11 cellular contexts compared by ENCODE assay signal in the genomic region with DNA sequence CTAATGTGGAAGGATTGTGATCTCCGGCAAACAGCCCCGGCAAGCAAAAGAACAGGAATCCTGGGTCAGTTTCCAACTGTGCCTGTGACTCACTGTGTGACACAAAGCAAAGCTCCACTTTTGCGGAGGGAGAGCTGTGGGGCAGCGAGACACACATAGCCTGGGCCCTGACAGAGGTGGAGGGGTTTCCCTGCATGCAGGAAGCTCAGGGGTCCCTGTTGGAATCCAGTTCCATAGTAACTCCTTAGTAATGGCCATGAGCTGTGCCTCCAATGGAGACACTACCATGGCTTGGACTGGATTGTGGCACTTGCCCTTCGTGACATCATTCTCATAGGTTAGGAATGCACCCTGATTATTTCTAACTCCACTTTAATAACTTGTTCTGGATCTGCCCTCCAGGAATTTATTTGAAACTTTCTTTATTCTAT. TPM values are rescaled to one million over a fixed set of nuclear protein-coding genes. Genes with fewer than 3 reads are reported as not detected.
A peak's percentile ranks its signal among the peaks of the same experiment; 100 is the strongest.
DNase-seq lines count a peak whose midpoint lies in the region; ATAC-seq, FAIRE-seq and TF ChIP-seq lines count a peak whose summit lies in the region.
"Had no signal": no experiment of that assay in that cellular context is flagged by ENCODE, and none has a peak within 500 bp of the region (broad histone marks: within the 10 kb centered on the region; RNA-seq: fewer than 3 reads in every experiment).

No MANE protein-coding gene starts in this region.

- peak; percentile 35 for DNase-seq in HK-2 (ENCODE audit: unreplicated experiment)
- DNase-seq in astrocyte of the hippocampus (ENCODE audit: low read depth, low spot score): peak; percentile 87
- peak; percentile 31 for DNase-seq in kidney epithelial cell (ENCODE audit: low read depth)
- DNase-seq in tibial artery: peak; percentile 47 to 86
- no peak for DNase-seq in kidney
- no peak for DNase-seq in activated CD4-positive, alpha-beta memory T cell treated with anti-CD3 and anti-CD28 coated beads, Interleukin-2, amount 10 ng/mL, durations not matched to agents 7 days and 5 days
- DNase-seq: NCI-H1048; Peyer's patch; stimulated activated naive B cell treated with anti-CD40 and anti-IgM and Interleukin-4, amounts not matched to agents 10 μg/mL and 1 μg/mL and 100 μg/mL, for 72 hours had no signal

- H3K4me1 Mint-ChIP-seq in activated CD4-positive, alpha-beta memory T cell treated with anti-CD3 and anti-CD28 coated beads, Interleukin-2, amount 10 ng/mL, durations not matched to agents 7 days and 5 days: peaks cover 26% of the 10 kb centered on the region

- H3K4me3 ChIP-seq in kidney epithelial cell (ENCODE audit: low read depth, low read length): no peak overlapping the region
- H3K4me3 ChIP-seq in tibial artery: peak overlapping the region; percentile 5 to 40
- no peak overlapping the region for H3K4me3 ChIP-seq in kidney (ENCODE audit: low read length in 2 of 2)
- H3K4me3 ChIP-seq: Peyer's patch, skin epidermis had no signal

- TF ChIP-seq CTCF in kidney epithelial cell (IDR thresholded peaks at IDR 0.05; ENCODE audit: insufficient read depth, low read length, poor library complexity, severe bottlenecking): no peak
- TF ChIP-seq CTCF in tibial artery (IDR thresholded peaks at IDR 0.05): no peak
- no peak for TF ChIP-seq CTCF in kidney (IDR thresholded peaks at IDR 0.05; ENCODE audit: borderline replicate concordance, extremely low read depth, insufficient read depth)

- no peak overlapping the region for H3K9ac ChIP-seq in kidney (ENCODE audit: low read length in 2 of 2)

- CTCF ChIA-PET in activated CD4-positive, alpha-beta memory T cell treated with anti-CD3 and anti-CD28 coated beads, Interleukin-2, amount 10 ng/mL, durations not matched to agents 7 days and 5 days (lab: Charles Lee): no interaction called here

- no peaks in the 10 kb centered on the region for H3K27me3 ChIP-seq in kidney epithelial cell (ENCODE audit: control insufficient read depth, insufficient read depth, low read length)
- H3K27me3 ChIP-seq in tibial artery: no peaks in the 10 kb centered on the region
- H3K27me3 ChIP-seq: Peyer's patch had no signal

- POLR2A ChIA-PET in activated CD4-positive, alpha-beta memory T cell treated with anti-CD3 and anti-CD28 coated beads, Interleukin-2, amount 10 ng/mL, durations not matched to agents 7 days and 5 days (lab: Charles Lee): no interaction called here

- FAIRE-seq in kidney (lab: Jason Lieb, UNC): no peak

- intact Hi-C loops in tibial artery (cut with DNase I; ENCODE audit: low total_unique reads): loop anchor here (2.0 kb wide), 1 partner anchor 45 kb away; no protein-coding TSS in a partner anchor
- intact Hi-C loops in kidney (cut with DNase I): no loop called here

- peaks cover 21% of the 10 kb centered on the region for H3K27me3 Mint-ChIP-seq in activated CD4-positive, alpha-beta memory T cell treated with anti-CD3 and anti-CD28 coated beads, Interleukin-2, amount 10 ng/mL, durations not matched to agents 7 days and 5 days
- H3K27me3 Mint-ChIP-seq: stimulated activated naive B cell treated with anti-CD40 and anti-IgM and Interleukin-4, amounts not matched to agents 10 μg/mL and 1 μg/mL and 100 μg/mL, for 72 hours had no signal

- H3K27ac ChIP-seq in tibial artery (peak overlapping the region; percentile 96 to 97), kidney (ENCODE audit: low read depth in 2 of 2, low read length in 2 of 2) (no peak overlapping the region)

- ATAC-seq in GM19351 (IDR thresholded peaks at IDR 0.05; ENCODE audit: unreplicated experiment): no peak
- ATAC-seq: stimulated activated naive B cell treated with anti-CD40 and anti-IgM and Interleukin-4, amounts not matched to agents 10 μg/mL and 1 μg/mL and 100 μg/mL, for 72 hours had no signal

- no peak overlapping the region for H3K4me3 Mint-ChIP-seq in activated CD4-positive, alpha-beta memory T cell treated with anti-CD3 and anti-CD28 coated beads, Interleukin-2, amount 10 ng/mL, durations not matched to agents 7 days and 5 days
- H3K4me3 Mint-ChIP-seq: stimulated activated naive B cell treated with anti-CD40 and anti-IgM and Interleukin-4, amounts not matched to agents 10 μg/mL and 1 μg/mL and 100 μg/mL, for 72 hours had no signal

- H3K9me3 ChIP-seq in tibial artery (no peaks in the 10 kb centered on the region), kidney (ENCODE audit: control insufficient read depth in 1 of 2, low read length in 2 of 2) (peaks cover 0 to 2% of the 10 kb centered on the region in 2 donors)
- H3K9me3 ChIP-seq: Peyer's patch had no signal

- peaks cover 4% of the 10 kb centered on the region for H3K36me3 Mint-ChIP-seq in activated CD4-positive, alpha-beta memory T cell treated with anti-CD3 and anti-CD28 coated beads, Interleukin-2, amount 10 ng/mL, durations not matched to agents 7 days and 5 days (ENCODE audit: low read depth)

- peaks cover 6% of the 10 kb centered on the region for H3K9me3 Mint-ChIP-seq in activated CD4-positive, alpha-beta memory T cell treated with anti-CD3 and anti-CD28 coated beads, Interleukin-2, amount 10 ng/mL, durations not matched to agents 7 days and 5 days

- no peak overlapping the region for H3K27ac Mint-ChIP-seq in activated CD4-positive, alpha-beta memory T cell treated with anti-CD3 and anti-CD28 coated beads, Interleukin-2, amount 10 ng/mL, durations not matched to agents 7 days and 5 days

- H3K36me3 ChIP-seq in kidney epithelial cell (ENCODE audit: control insufficient read depth, insufficient read depth, low read length) (no peaks in the 10 kb centered on the region), tibial artery (no peaks in the 10 kb centered on the region), kidney (ENCODE audit: control insufficient read depth in 1 of 2, insufficient read depth in 2 of 2, low read length in 2 of 2) (no peaks in the 10 kb centered on the region)
- H3K36me3 ChIP-seq: Peyer's patch had no signal

- H3K4me1 ChIP-seq in tibial artery: peaks cover 5 to 51% (median 26%) of the 10 kb centered on the region in 4 donors
- peaks cover 0 to 5% of the 10 kb centered on the region in 2 donors for H3K4me1 ChIP-seq in kidney (ENCODE audit: control insufficient read depth in 1 of 2, insufficient read depth in 1 of 2, low read depth in 1 of 2, low read length in 2 of 2)

RNA-seq across cellular contexts. Expression of gene ATF3, which starts 47.0 kb away (rescaled TPM):
- total RNA-seq in kidney epithelial cell (99.2 and 119 TPM in 2 replicates), kidney (12.8 TPM)
- polyA plus RNA-seq in kidney (ENCODE audit: insufficient read depth, low read depth, low replicate concordance): 14.6 TPM
- 10 to 100 TPM; 21.6 to 21.8 TPM for total RNA-seq in activated CD4-positive, alpha-beta memory T cell treated with anti-CD3 and anti-CD28 coated beads, Interleukin-2, amount 10 ng/mL, durations not matched to agents 7 days and 5 days

Comparison
In these comparisons a context has a peak if more than half of its experiments do, and no peak if none do; other contexts are left out.
1. DNase-seq: peak in HK-2 (single experiment), astrocyte of the hippocampus (single experiment), kidney epithelial cell (single experiment) and tibial artery (2 of 2); none in kidney (single experiment) and activated CD4-positive, alpha-beta memory T cell treated with anti-CD3 and anti-CD28 coated beads, Interleukin-2, amount 10 ng/mL, durations not matched to agents 7 days and 5 days (single experiment).
2. H3K4me3 ChIP-seq: peak in tibial artery (2 of 2); none in kidney epithelial cell (single experiment) and kidney (0 of 2).
3. H3K27ac ChIP-seq: peak in tibial artery (2 of 2); none in kidney (0 of 2).